Comparison of ENCODE assay signal across 10 cellular contexts in genomic region chr12:100185361-100185894, GRCh38. TPM values are rescaled to one million over a fixed set of nuclear protein-coding genes. Genes with fewer than 3 reads are reported as not detected.
DNase-seq lines count a peak whose midpoint lies in the region; ATAC-seq, FAIRE-seq and TF ChIP-seq lines count a peak whose summit lies in the region.
"Had no signal": no experiment of that assay in that cellular context is flagged by ENCODE, and none has a peak within 500 bp of the region (broad histone marks: within the 10 kb centered on the region; RNA-seq: fewer than 3 reads in every experiment).

No MANE protein-coding gene starts in this region.

- peak overlapping the region; percentile 1 for H3K4me3 ChIP-seq in AG10803 (ENCODE audit: low read length)
- H3K4me3 ChIP-seq in fibroblast of villous mesenchyme (ENCODE audit: low read depth, low read length): no peak overlapping the region
- H3K4me3 ChIP-seq: SJSA1 had no signal

- DNase-seq in AG10803 (ENCODE audit: low read depth) (peak; percentile 34), fibroblast of villous mesenchyme (ENCODE audit: low read depth) (peak; percentile 5), NCI-H748 (lab: John Stamatoyannopoulos, UW; ENCODE audit: unreplicated experiment) (no peak), NCI-H446 treated with DMSO at 0.1 percent for 48 hours (lab: John Stamatoyannopoulos, UW) (no peak), GOT3 (lab: John Stamatoyannopoulos, UW) (no peak), urothelium cell line (ENCODE audit: low spot score) (no peak)

- no peak for FAIRE-seq in urothelium cell line (lab: Jason Lieb, UNC)
- FAIRE-seq: endometrium had no signal

- TF ChIP-seq CTCF in AG10803 (conservative IDR thresholded peaks at IDR 0.05; ENCODE audit: low read length) (no peak), fibroblast of villous mesenchyme (IDR thresholded peaks at IDR 0.05; ENCODE audit: insufficient read depth, low read depth, low read length) (no peak)

- ATAC-seq in GM19455 (IDR thresholded peaks at IDR 0.05; ENCODE audit: unreplicated experiment) (peak; percentile 84), HG03378 (IDR thresholded peaks at IDR 0.05; ENCODE audit: unreplicated experiment) (peak; percentile 79)

RNA-seq across cellular contexts. Expression of gene ACTR6, which starts 15.2 kb away (rescaled TPM):
- total RNA-seq in fibroblast of villous mesenchyme: 13.9 and 21.2 TPM in 2 replicates

RNA-seq across cellular contexts. Expression of gene BLTP3B, which starts 42.8 kb away (rescaled TPM):
- total RNA-seq in fibroblast of villous mesenchyme: 46.1 and 51.8 TPM in 2 replicates

Comparison
In these comparisons a context has a peak if more than half of its experiments do, and no peak if none do; other contexts are left out.
1. DNase-seq: peak in AG10803 (single experiment) and fibroblast of villous mesenchyme (single experiment); none in NCI-H748 (single experiment), NCI-H446 treated with DMSO at 0.1 percent for 48 hours (single experiment), GOT3 (single experiment) and urothelium cell line (single experiment).